ENCODE assay signal across 20 cellular contexts in the genomic region with DNA sequence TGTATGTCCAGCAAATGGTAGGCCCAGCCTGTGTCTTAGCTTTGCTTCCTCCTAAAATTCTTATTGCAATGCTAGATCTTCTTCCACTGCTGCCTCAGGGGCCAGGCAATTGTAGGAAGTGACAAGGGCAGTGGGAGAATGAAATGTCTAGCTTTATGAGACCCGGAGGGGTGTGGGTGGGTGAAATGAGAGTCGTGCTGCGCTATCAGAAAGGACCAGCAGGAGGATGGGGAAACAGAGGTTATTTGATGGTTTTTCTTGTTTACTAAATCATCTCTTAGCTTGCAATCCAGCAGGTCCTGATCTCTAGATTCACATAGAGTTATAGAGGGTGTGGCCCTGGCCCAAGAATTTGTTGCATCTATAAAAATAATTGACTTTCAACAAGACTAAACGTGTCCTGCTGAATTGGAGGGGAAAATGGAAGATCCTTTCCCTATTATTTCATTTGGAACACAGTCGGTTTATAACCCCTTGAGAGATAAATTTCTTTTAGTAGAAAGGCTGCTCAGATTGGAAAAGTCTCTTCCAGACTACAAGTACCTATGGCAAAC. TPM values are rescaled to one million over a fixed set of nuclear protein-coding genes. Genes with fewer than 3 reads are reported as not detected.
DNase-seq lines count a peak whose midpoint lies in the region; FAIRE-seq and TF ChIP-seq lines count a peak whose summit lies in the region.
"Had no signal": no experiment of that assay in that cellular context is flagged by ENCODE, and none has a peak within 500 bp of the region (broad histone marks: within the 10 kb centered on the region; RNA-seq: fewer than 3 reads in every experiment).

No MANE protein-coding gene starts in this region.

- FAIRE-seq in bronchial epithelial cell (lab: Jason Lieb, UNC) (no peak), small intestine (lab: Jason Lieb, UNC) (no peak)
- FAIRE-seq: endometrium had no signal

- H3K4me1 ChIP-seq in Loucy (ENCODE audit: insufficient read depth, low read length, poor library complexity, severe bottlenecking) (peaks cover 30% of the 10 kb centered on the region), small intestine (ENCODE audit: control insufficient read depth in 2 of 2, insufficient read depth in 1 of 2, low read depth in 1 of 2, low read length in 1 of 2) (peaks cover 2 to 5% of the 10 kb centered on the region in 2 donors)

- no peak for TF ChIP-seq CTCF in CD14-positive monocyte (IDR thresholded peaks at IDR 0.05)
- TF ChIP-seq CTCF in Loucy (conservative IDR thresholded peaks at IDR 0.05; ENCODE audit: low read length), result peak; percentile 28; the same call in 1 of the 2 replicates
- no peak for TF ChIP-seq CTCF in bronchial epithelial cell (IDR thresholded peaks at IDR 0.05; ENCODE audit: insufficient read depth, low read length, severe bottlenecking)
- peak; percentile 18 for TF ChIP-seq CTCF in mesothelial cell of epicardium (IDR thresholded peaks at IDR 0.05; ENCODE audit: unreplicated experiment)

- no peaks in the 10 kb centered on the region for H3K79me2 ChIP-seq in Loucy (ENCODE audit: insufficient read depth, low read length)

- H3K4me1 Mint-ChIP-seq in CD14-positive monocyte, result peaks cover 49% of the 10 kb centered on the region
- H3K4me1 Mint-ChIP-seq in mesothelial cell of epicardium, result peaks cover 7% of the 10 kb centered on the region
- peaks cover 6% of the 10 kb centered on the region for H3K4me1 Mint-ChIP-seq in activated T-helper 1 cell treated with anti-CD3 and anti-CD28 coated beads, Interleukin-12 subunit alpha, Interleukin-12 subunit beta, Interleukin-2, Interleukin-4 antibody, amounts not matched to agents 30 ng/mL and 10 ng/mL and 1 ng/mL, durations not matched to agents 14 hours and 24 hours and 36 hours (ENCODE audit: low read depth)

- no peak overlapping the region; the same call in 1 of the 2 replicates for H2AFZ ChIP-seq in Loucy (ENCODE audit: low read length)

- no peak overlapping the region for H3K4me3 Mint-ChIP-seq in CD14-positive monocyte
- H3K4me3 Mint-ChIP-seq in mesothelial cell of epicardium, result no peak overlapping the region
- no peak overlapping the region for H3K4me3 Mint-ChIP-seq in activated T-helper 1 cell treated with anti-CD3 and anti-CD28 coated beads, Interleukin-12 subunit alpha, Interleukin-12 subunit beta, Interleukin-2, Interleukin-4 antibody, amounts not matched to agents 30 ng/mL and 10 ng/mL and 1 ng/mL, durations not matched to agents 14 hours and 24 hours and 36 hours
- H3K4me3 Mint-ChIP-seq: activated B cell treated with CpG ODN at 0.5 μM for 24 hours; naive thymus-derived CD8-positive, alpha-beta T cell; stimulated activated naive CD8-positive, alpha-beta T cell treated with anti-CD3 and anti-CD28 coated beads, Interleukin-15, Interleukin-2, amounts not matched to agents 100 ng/mL and 50 ng/mL, for 24 hours had no signal

- peaks cover 0 to 8% (median 0%) of the 10 kb centered on the region in 7 donors for H3K9me3 Mint-ChIP-seq in CD14-positive monocyte
- no peaks in the 10 kb centered on the region for H3K9me3 Mint-ChIP-seq in mesothelial cell of epicardium
- no peaks in the 10 kb centered on the region for H3K9me3 Mint-ChIP-seq in activated T-helper 1 cell treated with anti-CD3 and anti-CD28 coated beads, Interleukin-12 subunit alpha, Interleukin-12 subunit beta, Interleukin-2, Interleukin-4 antibody, amounts not matched to agents 30 ng/mL and 10 ng/mL and 1 ng/mL, durations not matched to agents 14 hours and 24 hours and 36 hours
- H3K9me3 Mint-ChIP-seq: activated B cell treated with CpG ODN at 0.5 μM for 24 hours; naive thymus-derived CD8-positive, alpha-beta T cell; stimulated activated naive CD8-positive, alpha-beta T cell treated with anti-CD3 and anti-CD28 coated beads, Interleukin-15, Interleukin-2, amounts not matched to agents 100 ng/mL and 50 ng/mL, for 24 hours had no signal

- no peak overlapping the region for H3K4me3 ChIP-seq in Loucy (ENCODE audit: low read length, poor library complexity, severe bottlenecking)
- H3K4me3 ChIP-seq in bronchial epithelial cell (ENCODE audit: low read depth, low read length), result no peak overlapping the region
- no peak overlapping the region for H3K4me3 ChIP-seq in small intestine (ENCODE audit: low read depth in 1 of 2, low read length in 2 of 2)
- H3K4me3 ChIP-seq: body of pancreas, left lung, skin epidermis had no signal

- no peak overlapping the region for H3K27ac ChIP-seq in small intestine (ENCODE audit: low read depth in 1 of 2, low read length in 1 of 2)
- H3K27ac ChIP-seq: body of pancreas, left lung had no signal

- no peak for DNase-seq in CD14-positive monocyte (ENCODE audit: low spot score)
- DNase-seq in bronchial epithelial cell (ENCODE audit: low read depth), result peak; percentile 49
- DNase-seq in mesothelial cell of epicardium (ENCODE audit: low spot score in 2 of 2, unreplicated experiment in 2 of 2), result no peak
- DNase-seq in pons (ENCODE audit: low spot score), result no peak
- no peak for DNase-seq in activated T-helper 1 cell treated with anti-CD3 and anti-CD28 coated beads, Interleukin-12 subunit alpha, Interleukin-12 subunit beta, Interleukin-2, Interleukin-4 antibody, amounts not matched to agents 30 ng/mL and 10 ng/mL and 1 ng/mL, durations not matched to agents 14 hours and 24 hours and 36 hours (ENCODE audit: low spot score)
- DNase-seq in effector CD8-positive, alpha-beta T cell (lab: John Stamatoyannopoulos, UW), result no peak
- DNase-seq in small intestine, result no peak
- DNase-seq: activated B cell treated with CpG ODN at 0.5 μM for 24 hours; activated naive CD4-positive, alpha-beta T cell; body of pancreas; GOT3; hypothalamus; left lung; naive thymus-derived CD8-positive, alpha-beta T cell; NCI-H1417; NCI-H446 had no signal

- no peak overlapping the region for H3K4me2 ChIP-seq in Loucy (ENCODE audit: low read depth, low read length, poor library complexity, severe bottlenecking)

- no peaks in the 10 kb centered on the region for H3K27me3 ChIP-seq in Loucy (ENCODE audit: insufficient read depth, low read length, poor library complexity, severe bottlenecking)
- no peaks in the 10 kb centered on the region for H3K27me3 ChIP-seq in bronchial epithelial cell (ENCODE audit: control insufficient read depth, insufficient read depth, low read length)
- H3K27me3 ChIP-seq in small intestine (ENCODE audit: control insufficient read depth in 2 of 2, insufficient read depth in 2 of 2, low read length in 2 of 2), result no peaks in the 10 kb centered on the region
- H3K27me3 ChIP-seq: body of pancreas, left lung had no signal

- H3K9me3 ChIP-seq in Loucy (ENCODE audit: insufficient read depth, low read depth, low read length) (no peaks in the 10 kb centered on the region), small intestine (ENCODE audit: control insufficient read depth, low read depth) (no peaks in the 10 kb centered on the region)
- H3K9me3 ChIP-seq: body of pancreas, left lung had no signal

- H3K27me3 Mint-ChIP-seq in CD14-positive monocyte (ENCODE audit: low read depth in 3 of 3) (peaks cover 0 to 3% (median 0%) of the 10 kb centered on the region in 3 donors), mesothelial cell of epicardium (ENCODE audit: low read depth) (no peaks in the 10 kb centered on the region)
- H3K27me3 Mint-ChIP-seq in activated T-helper 1 cell treated with anti-CD3 and anti-CD28 coated beads, Interleukin-12 subunit alpha, Interleukin-12 subunit beta, Interleukin-2, Interleukin-4 antibody, amounts not matched to agents 30 ng/mL and 10 ng/mL and 1 ng/mL, durations not matched to agents 14 hours and 24 hours and 36 hours (ENCODE audit: insufficient read depth), result peaks cover 7% of the 10 kb centered on the region
- H3K27me3 Mint-ChIP-seq: activated B cell treated with CpG ODN at 0.5 μM for 24 hours; stimulated activated naive CD8-positive, alpha-beta T cell treated with anti-CD3 and anti-CD28 coated beads, Interleukin-15, Interleukin-2, amounts not matched to agents 100 ng/mL and 50 ng/mL, for 24 hours had no signal

- H3K9me2 ChIP-seq in Loucy (replicated peaks; ENCODE audit: low read depth, low read length), result no peaks in the 10 kb centered on the region

- no peaks in the 10 kb centered on the region for H3F3A ChIP-seq in Loucy (ENCODE audit: low read depth)

- H3K36me3 ChIP-seq in Loucy (ENCODE audit: insufficient read depth, low read length) (no peaks in the 10 kb centered on the region), bronchial epithelial cell (ENCODE audit: control insufficient read depth, insufficient read depth, low read length) (no peaks in the 10 kb centered on the region), small intestine (ENCODE audit: control insufficient read depth in 2 of 2, insufficient read depth in 2 of 2, low read length in 2 of 2) (no peaks in the 10 kb centered on the region)

- no peak overlapping the region for H3K9ac ChIP-seq in Loucy (ENCODE audit: low read depth, low read length, poor library complexity, severe bottlenecking)

- H3K36me3 Mint-ChIP-seq in CD14-positive monocyte (peaks cover 4 to 19% of the 10 kb centered on the region in 2 donors), mesothelial cell of epicardium (no peaks in the 10 kb centered on the region)
- no peaks in the 10 kb centered on the region for H3K36me3 Mint-ChIP-seq in activated T-helper 1 cell treated with anti-CD3 and anti-CD28 coated beads, Interleukin-12 subunit alpha, Interleukin-12 subunit beta, Interleukin-2, Interleukin-4 antibody, amounts not matched to agents 30 ng/mL and 10 ng/mL and 1 ng/mL, durations not matched to agents 14 hours and 24 hours and 36 hours (ENCODE audit: low read depth)
- H3K36me3 Mint-ChIP-seq: naive thymus-derived CD8-positive, alpha-beta T cell had no signal

- 56 to 73% (median 67%) methylated on average over 5 of the region's 5 CpGs for WGBS in small intestine, 3 donors

- H3K27ac Mint-ChIP-seq in CD14-positive monocyte (peak overlapping the region in 4 of 7 donors; percentile 37 to 60 (median 58)), mesothelial cell of epicardium (no peak overlapping the region)
- H3K27ac Mint-ChIP-seq in activated T-helper 1 cell treated with anti-CD3 and anti-CD28 coated beads, Interleukin-12 subunit alpha, Interleukin-12 subunit beta, Interleukin-2, Interleukin-4 antibody, amounts not matched to agents 30 ng/mL and 10 ng/mL and 1 ng/mL, durations not matched to agents 14 hours and 24 hours and 36 hours, result no peak overlapping the region
- H3K27ac Mint-ChIP-seq: activated B cell treated with CpG ODN at 0.5 μM for 24 hours; naive thymus-derived CD8-positive, alpha-beta T cell; stimulated activated naive CD8-positive, alpha-beta T cell treated with anti-CD3 and anti-CD28 coated beads, Interleukin-15, Interleukin-2, amounts not matched to agents 100 ng/mL and 50 ng/mL, for 24 hours had no signal

- intact Hi-C loops in CD14-positive monocyte (cut with micrococcal nuclease), result no loop called here
- intact Hi-C loops in activated T-helper 1 cell treated with anti-CD3 and anti-CD28 coated beads, Interleukin-12 subunit alpha, Interleukin-12 subunit beta, Interleukin-2, Interleukin-4 antibody, amounts not matched to agents 30 ng/mL and 10 ng/mL and 1 ng/mL, durations not matched to agents 14 hours and 24 hours and 36 hours (cut with micrococcal nuclease), result no loop called here

- no peaks in the 10 kb centered on the region for H4K20me1 ChIP-seq in Loucy (ENCODE audit: insufficient read depth, low read length, poor library complexity, severe bottlenecking)

RNA-seq across cellular contexts. Expression of gene ZNF366, which starts 43.6 kb away (rescaled TPM):
- polyA plus RNA-seq in CD14-positive monocyte (under 1 TPM; 0.05 to 0.76 TPM), small intestine (1 to 10 TPM in 2 of 3 donors, not detected in 1; 1.5 to 2.4 TPM)
- total RNA-seq in bronchial epithelial cell (not detected in 2 replicates), mesothelial cell of epicardium (not detected in 3 replicates)
- not detected in 2 replicates for total RNA-seq in activated T-helper 1 cell treated with anti-CD3 and anti-CD28 coated beads, Interleukin-12 subunit alpha, Interleukin-12 subunit beta, Interleukin-2, Interleukin-4 antibody, amounts not matched to agents 30 ng/mL and 10 ng/mL and 1 ng/mL, durations not matched to agents 14 hours and 24 hours and 36 hours
- total RNA-seq: activated B cell treated with CpG ODN at 0.5 μM for 24 hours; naive thymus-derived CD8-positive, alpha-beta T cell had no signal
- polyA plus RNA-seq: naive thymus-derived CD8-positive, alpha-beta T cell had no signal

Comparison
In these comparisons a context has a peak if more than half of its experiments do, and no peak if none do; other contexts are left out.
1. H3K27ac Mint-ChIP-seq: peak in CD14-positive monocyte (4 of 7); none in mesothelial cell of epicardium (single experiment) and activated T-helper 1 cell treated with anti-CD3 and anti-CD28 coated beads, Interleukin-12 subunit alpha, Interleukin-12 subunit beta, Interleukin-2, Interleukin-4 antibody, amounts not matched to agents 30 ng/mL and 10 ng/mL and 1 ng/mL, durations not matched to agents 14 hours and 24 hours and 36 hours (single experiment).
2. CTCF ChIP-seq: peak in Loucy (single experiment) and mesothelial cell of epicardium (single experiment); none in CD14-positive monocyte (single experiment) and bronchial epithelial cell (single experiment).